In genomic region chr11:120482149-120482548, GRCh38 we compare ENCODE assay signal across 24 cellular contexts. TPM values are rescaled to one million over a fixed set of nuclear protein-coding genes. Genes with fewer than 3 reads are reported as not detected.
DNase-seq lines count a peak whose midpoint lies in the region; TF ChIP-seq lines count a peak whose summit lies in the region.
"Had no signal": no experiment of that assay in that cellular context is flagged by ENCODE, and none has a peak within 500 bp of the region (broad histone marks: within the 10 kb centered on the region; RNA-seq: fewer than 3 reads in every experiment).

No MANE protein-coding gene starts in this region.

- no peak for TF ChIP-seq CTCF in glutamatergic neuron (IDR thresholded peaks at IDR 0.05; ENCODE audit: partially characterized antibody, unreplicated experiment)
- TF ChIP-seq CTCF in osteoblast (IDR thresholded peaks at IDR 0.05; ENCODE audit: extremely low read depth, low read depth, low read length): no peak

- H3K4me3 Mint-ChIP-seq in glutamatergic neuron (ENCODE audit: unreplicated experiment): no peak overlapping the region
- H3K4me3 Mint-ChIP-seq: activated T-cell treated with anti-CD3 and anti-CD28 coated beads, Interleukin-2, amount 50 U/mL, for 72 hours; endodermal cell; natural killer cell had no signal

- H3K4me1 ChIP-seq in trophoblast cell (ENCODE audit: control insufficient read depth in 1 of 2, insufficient read depth in 2 of 2, low read length in 2 of 2): no peaks in the 10 kb centered on the region
- H3K4me1 ChIP-seq in osteoblast (ENCODE audit: insufficient read depth, low read length): no peaks in the 10 kb centered on the region
- H3K4me1 ChIP-seq: ascending aorta; BLaER1 treated with 17β-estradiol and CSF1 and Interleukin-3, amounts not matched to agents 10 nM and 100 nM; foreskin keratinocyte; SJSA1 had no signal

- H3K79me1 ChIP-seq in trophoblast cell (ENCODE audit: low read length): no peaks in the 10 kb centered on the region

- H3K9me3 ChIP-seq in trophoblast cell (ENCODE audit: insufficient read depth, low read depth, low read length) (no peaks in the 10 kb centered on the region), osteoblast (ENCODE audit: low read depth, low read length) (no peaks in the 10 kb centered on the region)
- H3K9me3 ChIP-seq: ascending aorta; BLaER1 treated with 17β-estradiol and CSF1 and Interleukin-3, amounts not matched to agents 10 nM and 100 nM; SJSA1 had no signal

- no peaks in the 10 kb centered on the region for H3K79me2 ChIP-seq in trophoblast cell (ENCODE audit: control insufficient read depth, insufficient read depth, low read length, poor library complexity)
- no peaks in the 10 kb centered on the region for H3K79me2 ChIP-seq in osteoblast (ENCODE audit: insufficient read depth, low read length)

- H3K14ac ChIP-seq in trophoblast cell (ENCODE audit: low read length): no peak overlapping the region

- H3K18ac ChIP-seq in trophoblast cell (ENCODE audit: low read length): no peak overlapping the region

- H4K12ac ChIP-seq in trophoblast cell (ENCODE audit: low read depth, low read length): no peak overlapping the region

- no peak overlapping the region for H3K9ac ChIP-seq in trophoblast cell (ENCODE audit: low read length)
- H3K9ac ChIP-seq: BLaER1 treated with 17β-estradiol and CSF1 and Interleukin-3, amounts not matched to agents 10 nM and 100 nM had no signal

- H3K23ac ChIP-seq in trophoblast cell (ENCODE audit: low read length): no peak overlapping the region

- H3K27ac ChIP-seq in trophoblast cell (ENCODE audit: low read depth, low read length) (no peak overlapping the region), osteoblast (ENCODE audit: low read depth, low read length) (no peak overlapping the region)
- H3K27ac ChIP-seq: ascending aorta; BLaER1 treated with 17β-estradiol and CSF1 and Interleukin-3, amounts not matched to agents 10 nM and 100 nM; foreskin keratinocyte; SJSA1; skin epidermis had no signal

- no peak overlapping the region for H3K4me2 ChIP-seq in trophoblast cell (ENCODE audit: low read length)
- no peak overlapping the region for H3K4me2 ChIP-seq in osteoblast (ENCODE audit: insufficient read depth, low read length)
- H3K4me2 ChIP-seq: BLaER1 treated with 17β-estradiol and CSF1 and Interleukin-3, amounts not matched to agents 10 nM and 100 nM had no signal

- no peak overlapping the region for H2AK5ac ChIP-seq in trophoblast cell (ENCODE audit: low read length)

- H3K27me3 ChIP-seq in trophoblast cell (ENCODE audit: insufficient read depth, low read length): no peaks in the 10 kb centered on the region
- no peaks in the 10 kb centered on the region for H3K27me3 ChIP-seq in osteoblast (ENCODE audit: insufficient read depth, low read length)
- H3K27me3 ChIP-seq: ascending aorta; BLaER1 treated with 17β-estradiol and CSF1 and Interleukin-3, amounts not matched to agents 10 nM and 100 nM; foreskin keratinocyte; SJSA1 had no signal

- H3K4me3 ChIP-seq in trophoblast cell (ENCODE audit: low read depth, low read length): no peak overlapping the region
- no peak overlapping the region for H3K4me3 ChIP-seq in osteoblast (ENCODE audit: insufficient read depth, low read length)
- H3K4me3 ChIP-seq: ascending aorta; BLaER1 treated with 17β-estradiol and CSF1 and Interleukin-3, amounts not matched to agents 10 nM and 100 nM; SJSA1; skin epidermis had no signal

- no peak overlapping the region for H3K4ac ChIP-seq in trophoblast cell (ENCODE audit: low read depth, low read length)

- peaks cover 17 to 28% of the 10 kb centered on the region in 2 experiments for H3K36me3 ChIP-seq in trophoblast cell (ENCODE audit: control insufficient read depth in 1 of 2, insufficient read depth in 2 of 2, low read length in 2 of 2)
- peaks cover 59% of the 10 kb centered on the region for H3K36me3 ChIP-seq in osteoblast (ENCODE audit: insufficient read depth, low read length)

- no peak overlapping the region for H2BK12ac ChIP-seq in trophoblast cell (ENCODE audit: low read length)

- no peak overlapping the region for H2BK120ac ChIP-seq in trophoblast cell (ENCODE audit: insufficient read depth, low read length, poor library complexity)

- no peak overlapping the region for H3K27ac Mint-ChIP-seq in glutamatergic neuron (ENCODE audit: unreplicated experiment)
- H3K27ac Mint-ChIP-seq: activated T-cell treated with anti-CD3 and anti-CD28 coated beads, Interleukin-2, amount 50 U/mL, for 72 hours; endodermal cell; natural killer cell had no signal

- peaks cover 3% of the 10 kb centered on the region for H4K20me1 ChIP-seq in osteoblast (ENCODE audit: insufficient read depth, low read length)
- H4K20me1 ChIP-seq: BLaER1 treated with 17β-estradiol and CSF1 and Interleukin-3, amounts not matched to agents 10 nM and 100 nM had no signal

- WGBS in trophoblast cell (ENCODE audit: extremely low coverage, insufficient coverage, insufficient read length): no CpG with 5 or more reads among the region's 6 CpGs

- H2AFZ ChIP-seq in trophoblast cell (ENCODE audit: insufficient read depth, low read length, poor library complexity): no peak overlapping the region
- H2AFZ ChIP-seq in osteoblast (ENCODE audit: low read length): no peak overlapping the region

- peaks cover 2% of the 10 kb centered on the region for H3K4me1 Mint-ChIP-seq in glutamatergic neuron (ENCODE audit: low read depth, unreplicated experiment)
- H3K4me1 Mint-ChIP-seq: endodermal cell, natural killer cell had no signal

- no peaks in the 10 kb centered on the region for H3K9me3 Mint-ChIP-seq in glutamatergic neuron (ENCODE audit: unreplicated experiment)
- H3K9me3 Mint-ChIP-seq: activated T-cell treated with anti-CD3 and anti-CD28 coated beads, Interleukin-2, amount 50 U/mL, for 72 hours; endodermal cell; natural killer cell had no signal

- H4K91ac ChIP-seq in trophoblast cell (ENCODE audit: low read depth, low read length): no peak overlapping the region

- DNase-seq in GM04503 (ENCODE audit: low read depth) (peak; percentile 8), OCI-M1 (lab: John Stamatoyannopoulos, UW) (peak; percentile 20), dermis microvascular lymphatic vessel endothelial cell (ENCODE audit: low read depth in 2 of 2) (peak; percentile 31 to 41), trophoblast cell (peak; percentile 81 to 96), D341Med (ENCODE audit: low spot score) (no peak), glutamatergic neuron (no peak), osteoblast (ENCODE audit: insufficient read length, low spot score, missing footprints) (no peak), NCI-H2227 (lab: John Stamatoyannopoulos, UW; ENCODE audit: unreplicated experiment) (no peak)
- DNase-seq: activated naive CD4-positive, alpha-beta T cell treated with anti-CD3 and anti-CD28 coated beads, Interleukin-2, amount 50 U/mL, for 16 hours; activated T-cell treated with anti-CD3 and anti-CD28 coated beads, Interleukin-2, amount 50 U/mL, for 72 hours; endodermal cell; foreskin keratinocyte; KG1; kidney glomerular epithelial cell; natural killer cell; NCI-H1092 treated with DMSO at 0.1 percent for 48 hours; NCI-H2081 treated with DMSO at 0.1 percent for 48 hours; NCI-H526; stimulated activated CD4-positive, alpha-beta T cell treated with anti-CD3 and anti-CD28 coated beads, Interleukin-4, amount 100 ng/mL, for 1 hour had no signal

- H2BK5ac ChIP-seq in trophoblast cell (ENCODE audit: low read depth, low read length, poor library complexity): no peak overlapping the region

- no peak overlapping the region for H4K8ac ChIP-seq in trophoblast cell (ENCODE audit: low read depth, low read length)

- H3K36me3 Mint-ChIP-seq in glutamatergic neuron (ENCODE audit: unreplicated experiment): peaks cover 6% of the 10 kb centered on the region

- no peaks in the 10 kb centered on the region for H3K27me3 Mint-ChIP-seq in glutamatergic neuron (ENCODE audit: unreplicated experiment)

RNA-seq across cellular contexts. Expression of gene GRIK4, which starts 29.4 kb away (rescaled TPM):
- total RNA-seq in dermis microvascular lymphatic vessel endothelial cell (under 0.01 TPM in 1 of 2 replicates, not detected in the other), glutamatergic neuron (ENCODE audit: unreplicated experiment) (3.6 TPM), osteoblast (under 0.01 and 0.29 TPM in 2 replicates)
- 0.22 and 0.25 TPM in 2 replicates for polyA plus RNA-seq in trophoblast cell (2013)
- total RNA-seq: ascending aorta; foreskin keratinocyte; SJSA1; T-helper 2 cell treated with Interferon-gamma antibody and Interleukin-4, amounts not matched to agents 100 ng/mL and 5 ng/mL, for 36 hours had no signal
- polyA plus RNA-seq: foreskin keratinocyte had no signal

Comparison
In these comparisons a context has a peak if more than half of its experiments do, and no peak if none do; other contexts are left out.
1. DNase-seq: peak in GM04503 (single experiment), OCI-M1 (single experiment), dermis microvascular lymphatic vessel endothelial cell (2 of 2) and trophoblast cell (2 of 2); none in D341Med (single experiment), glutamatergic neuron (single experiment), osteoblast (single experiment) and NCI-H2227 (single experiment).